In genomic region chr3:168582503-168582902, GRCh38 we compare ENCODE assay signal across 14 cellular contexts.
A peak's percentile ranks its signal among the peaks of the same experiment; 100 is the strongest.
DNase-seq lines count a peak whose midpoint lies in the region; TF ChIP-seq lines count a peak whose summit lies in the region.
"Had no signal": no experiment of that assay in that cellular context is flagged by ENCODE, and none has a peak within 500 bp of the region (broad histone marks: within the 10 kb centered on the region; RNA-seq: fewer than 3 reads in every experiment).

No MANE protein-coding gene starts in this region.

- H3K36me3 ChIP-seq in BLaER1 (no peaks in the 10 kb centered on the region), HUES64 (ENCODE audit: insufficient read depth, low read length) (no peaks in the 10 kb centered on the region), neural progenitor cell (no peaks in the 10 kb centered on the region), GM23248 (ENCODE audit: low read depth) (no peaks in the 10 kb centered on the region)

- H3K9ac ChIP-seq in BLaER1 (no peak overlapping the region), HUES64 (ENCODE audit: low read depth, low read length) (no peak overlapping the region), neural progenitor cell (no peak overlapping the region), GM23248 (no peak overlapping the region)

- CTCF ChIA-PET in activated CD4-positive, alpha-beta memory T cell treated with anti-CD3 and anti-CD28 coated beads, Interleukin-2, amount 10 ng/mL, durations not matched to agents 7 days and 5 days (lab: Charles Lee), result interaction anchor here (0.6 kb wide), 1 partner anchor 18 kb away, joined by 3 read pairs; no protein-coding TSS in a partner anchor

- peaks cover 9% of the 10 kb centered on the region for H3F3A ChIP-seq in neural progenitor cell (ENCODE audit: low read depth)
- no peaks in the 10 kb centered on the region for H3F3A ChIP-seq in GM23248 (ENCODE audit: insufficient read depth)

- no peaks in the 10 kb centered on the region for H3K9me3 ChIP-seq in BLaER1
- no peaks in the 10 kb centered on the region for H3K9me3 ChIP-seq in HUES64 (ENCODE audit: insufficient read depth, low read depth, low read length)
- H3K9me3 ChIP-seq in neural progenitor cell (ENCODE audit: low read depth), result no peaks in the 10 kb centered on the region
- no peaks in the 10 kb centered on the region for H3K9me3 ChIP-seq in GM23248 (ENCODE audit: low read depth)

- no peaks in the 10 kb centered on the region for H3K9me3 Mint-ChIP-seq in glutamatergic neuron (ENCODE audit: unreplicated experiment)
- no peaks in the 10 kb centered on the region for H3K9me3 Mint-ChIP-seq in neural progenitor cell
- H3K9me3 Mint-ChIP-seq in activated CD4-positive, alpha-beta memory T cell treated with anti-CD3 and anti-CD28 coated beads, Interleukin-2, amount 10 ng/mL, durations not matched to agents 7 days and 5 days, result no peaks in the 10 kb centered on the region

- H2AFZ ChIP-seq in neural progenitor cell (replicated peaks) (no peak overlapping the region), GM23248 (no peak overlapping the region)

- TF ChIP-seq CTCF in glutamatergic neuron (IDR thresholded peaks at IDR 0.05; ENCODE audit: partially characterized antibody, unreplicated experiment) (no peak), neural progenitor cell (IDR thresholded peaks at IDR 0.05) (no peak)

- H3K4me1 ChIP-seq in BLaER1, result peaks cover 59% of the 10 kb centered on the region
- H3K4me1 ChIP-seq in HUES64 (ENCODE audit: insufficient read depth, low read length), result peaks cover 31% of the 10 kb centered on the region
- H3K4me1 ChIP-seq in neural progenitor cell, result peaks cover 16% of the 10 kb centered on the region
- no peaks in the 10 kb centered on the region for H3K4me1 ChIP-seq in GM23248 (ENCODE audit: insufficient read depth)

- no peaks in the 10 kb centered on the region for H3K9me2 ChIP-seq in GM23248 (ENCODE audit: insufficient read depth)

- H4K20me1 ChIP-seq in BLaER1 (no peaks in the 10 kb centered on the region), neural progenitor cell (ENCODE audit: low read depth) (no peaks in the 10 kb centered on the region), GM23248 (ENCODE audit: insufficient read depth) (no peaks in the 10 kb centered on the region)

- no peaks in the 10 kb centered on the region for H3K36me3 Mint-ChIP-seq in glutamatergic neuron (ENCODE audit: unreplicated experiment)
- peaks cover 4% of the 10 kb centered on the region for H3K36me3 Mint-ChIP-seq in neural progenitor cell
- no peaks in the 10 kb centered on the region for H3K36me3 Mint-ChIP-seq in activated CD4-positive, alpha-beta memory T cell treated with anti-CD3 and anti-CD28 coated beads, Interleukin-2, amount 10 ng/mL, durations not matched to agents 7 days and 5 days (ENCODE audit: low read depth)
- H3K36me3 Mint-ChIP-seq: CD4-positive, CD25-positive, alpha-beta regulatory T cell had no signal

- POLR2A ChIA-PET in activated CD4-positive, alpha-beta memory T cell treated with anti-CD3 and anti-CD28 coated beads, Interleukin-2, amount 10 ng/mL, durations not matched to agents 7 days and 5 days (lab: Charles Lee), result no interaction called here

- H3K4me2 ChIP-seq in BLaER1 (peak overlapping the region; percentile 73), neural progenitor cell (peak overlapping the region; percentile 64), GM23248 (ENCODE audit: unreplicated experiment) (no peak overlapping the region)

- H3K4me3 Mint-ChIP-seq in glutamatergic neuron (ENCODE audit: unreplicated experiment), result no peak overlapping the region
- no peak overlapping the region for H3K4me3 Mint-ChIP-seq in neural progenitor cell
- H3K4me3 Mint-ChIP-seq in activated CD4-positive, alpha-beta memory T cell treated with anti-CD3 and anti-CD28 coated beads, Interleukin-2, amount 10 ng/mL, durations not matched to agents 7 days and 5 days, result no peak overlapping the region
- H3K4me3 Mint-ChIP-seq: CD4-positive, CD25-positive, alpha-beta regulatory T cell; HFFc6 had no signal

- peaks cover 21% of the 10 kb centered on the region for H3K4me1 Mint-ChIP-seq in glutamatergic neuron (ENCODE audit: low read depth, unreplicated experiment)
- peaks cover 24% of the 10 kb centered on the region for H3K4me1 Mint-ChIP-seq in neural progenitor cell
- H3K4me1 Mint-ChIP-seq in activated CD4-positive, alpha-beta memory T cell treated with anti-CD3 and anti-CD28 coated beads, Interleukin-2, amount 10 ng/mL, durations not matched to agents 7 days and 5 days, result no peaks in the 10 kb centered on the region
- H3K4me1 Mint-ChIP-seq: CD4-positive, CD25-positive, alpha-beta regulatory T cell had no signal

- H3K79me2 ChIP-seq in neural progenitor cell (ENCODE audit: low read depth), result no peaks in the 10 kb centered on the region
- no peaks in the 10 kb centered on the region for H3K79me2 ChIP-seq in GM23248 (ENCODE audit: insufficient read depth)

- H3K27ac ChIP-seq in BLaER1, result 0 out of 2 replicates have a peak overlapping the region, but pooled peaks have one; percentile 16
- peak overlapping the region; percentile 44; the same call in 1 of the 2 replicates for H3K27ac ChIP-seq in HUES64 (ENCODE audit: low read depth, low read length)
- H3K27ac ChIP-seq in neural progenitor cell, result no peak overlapping the region
- no peak overlapping the region for H3K27ac ChIP-seq in GM23248
- H3K27ac ChIP-seq: 22Rv1 had no signal

- no peak overlapping the region for H3K4me3 ChIP-seq in BLaER1
- no peak overlapping the region for H3K4me3 ChIP-seq in HUES64 (ENCODE audit: low read length)
- no peak overlapping the region for H3K4me3 ChIP-seq in neural progenitor cell
- no peak overlapping the region for H3K4me3 ChIP-seq in GM23248
- H3K4me3 ChIP-seq: K562 had no signal

- H3K27ac Mint-ChIP-seq in glutamatergic neuron (ENCODE audit: unreplicated experiment), result peak overlapping the region; percentile 10
- H3K27ac Mint-ChIP-seq in neural progenitor cell, result peak overlapping the region; percentile 25
- H3K27ac Mint-ChIP-seq in activated CD4-positive, alpha-beta memory T cell treated with anti-CD3 and anti-CD28 coated beads, Interleukin-2, amount 10 ng/mL, durations not matched to agents 7 days and 5 days, result no peak overlapping the region
- H3K27ac Mint-ChIP-seq: CD4-positive, CD25-positive, alpha-beta regulatory T cell; HFFc6 had no signal

- H3K27me3 ChIP-seq in BLaER1 (no peaks in the 10 kb centered on the region), HUES64 (ENCODE audit: insufficient read depth, low read length) (no peaks in the 10 kb centered on the region), neural progenitor cell (no peaks in the 10 kb centered on the region), GM23248 (replicated peaks; ENCODE audit: insufficient read depth) (no peaks in the 10 kb centered on the region; the same call in 1 of the 2 replicates)

- no peak for DNase-seq in glutamatergic neuron
- DNase-seq in neural progenitor cell (ENCODE audit: low spot score), result no peak
- no peak for DNase-seq in cortex of kidney (lab: John Stamatoyannopoulos, UW)
- no peak for DNase-seq in activated CD4-positive, alpha-beta memory T cell treated with anti-CD3 and anti-CD28 coated beads, Interleukin-2, amount 10 ng/mL, durations not matched to agents 7 days and 5 days
- DNase-seq in GM23248, result no peak
- DNase-seq: CD4-positive, CD25-positive, alpha-beta regulatory T cell; DMS53; GF-D8; HCEC 1CT; HFFc6 had no signal

- in situ Hi-C loops in GM23248 (cut with MboI), result no loop called here

- peaks cover 2% of the 10 kb centered on the region for H3K27me3 Mint-ChIP-seq in glutamatergic neuron (ENCODE audit: unreplicated experiment)
- H3K27me3 Mint-ChIP-seq in neural progenitor cell (ENCODE audit: insufficient read depth, low read depth), result no peaks in the 10 kb centered on the region
- H3K27me3 Mint-ChIP-seq in activated CD4-positive, alpha-beta memory T cell treated with anti-CD3 and anti-CD28 coated beads, Interleukin-2, amount 10 ng/mL, durations not matched to agents 7 days and 5 days, result no peaks in the 10 kb centered on the region
- H3K27me3 Mint-ChIP-seq: CD4-positive, CD25-positive, alpha-beta regulatory T cell had no signal

Comparison
In these comparisons a context has a peak if more than half of its experiments do, and no peak if none do; other contexts are left out.
1. H3K27ac ChIP-seq: peak in BLaER1 (single experiment) and HUES64 (single experiment); none in neural progenitor cell (single experiment) and GM23248 (single experiment).